In genomic region chr11:93858376-93858775, GRCh38 we compare ENCODE assay signal across 22 cellular contexts. TPM values are rescaled to one million over a fixed set of nuclear protein-coding genes. Genes with fewer than 3 reads are reported as not detected.
DNase-seq lines count a peak whose midpoint lies in the region.
"Had no signal": no experiment of that assay in that cellular context is flagged by ENCODE, and none has a peak within 500 bp of the region (broad histone marks: within the 10 kb centered on the region; RNA-seq: fewer than 3 reads in every experiment).

No MANE protein-coding gene starts in this region.

- H4K5ac ChIP-seq in mesendoderm (ENCODE audit: low read length) = no peak overlapping the region

- H4K20me1 ChIP-seq in GM23248 (ENCODE audit: insufficient read depth) = no peaks in the 10 kb centered on the region

- DNase-seq in G401 (ENCODE audit: low spot score) (peak; percentile 13), GM23248 (peak; percentile 5), cerebellar cortex (ENCODE audit: low spot score) (peak; percentile 9), mesendoderm (no peak), DMS 273 treated with DMSO at 0.1 percent for 48 hours (lab: John Stamatoyannopoulos, UW) (no peak), globus pallidus (ENCODE audit: low spot score) (no peak)
- DNase-seq in CD8-positive, alpha-beta memory T cell = no peak
- DNase-seq: CD4-positive, CD25-positive, alpha-beta regulatory T cell; COR-L47; DMS79 treated with DMSO at 0.1 percent for 48 hours; HCEC 1CT; MG63; NCI-H1048; NCI-H1417 treated with DMSO at 0.1 percent for 48 hours; NCI-H187; NCI-H2227 treated with DMSO at 0.1 percent for 48 hours; NCI-H510A had no signal

- H2BK120ac ChIP-seq in mesendoderm (ENCODE audit: low read depth, low read length) = peak overlapping the region; percentile 29

- no peaks in the 10 kb centered on the region for H3K4me1 Mint-ChIP-seq in CD8-positive, alpha-beta memory T cell
- H3K4me1 Mint-ChIP-seq: CD4-positive, CD25-positive, alpha-beta regulatory T cell had no signal

- H3K56ac ChIP-seq in mesendoderm (ENCODE audit: low read length) = peak overlapping the region; percentile 46

- CTCF ChIA-PET in CD8-positive, alpha-beta memory T cell (lab: Charles Lee) = no interaction called here

- H3K27ac Mint-ChIP-seq in CD8-positive, alpha-beta memory T cell = no peak overlapping the region
- H3K27ac Mint-ChIP-seq: CD4-positive, CD25-positive, alpha-beta regulatory T cell; GM23338 had no signal

- H3K4me2 ChIP-seq in GM23248 (ENCODE audit: unreplicated experiment) (no peak overlapping the region), mesendoderm (ENCODE audit: low read length) (no peak overlapping the region)
- H3K4me2 ChIP-seq: GM23338 had no signal

- H3K4ac ChIP-seq in mesendoderm (ENCODE audit: low read depth, low read length) = no peak overlapping the region

- H2AFZ ChIP-seq in GM23248 = no peak overlapping the region

- H3K9me3 ChIP-seq in GM23248 (ENCODE audit: low read depth) = no peaks in the 10 kb centered on the region
- H3K9me3 ChIP-seq in CD8-positive, alpha-beta memory T cell (ENCODE audit: low read length) = no peaks in the 10 kb centered on the region
- H3K9me3 ChIP-seq: MG63, SJSA1 had no signal

- in situ Hi-C loops in G401 (cut with HindIII; ENCODE audit: low sequenced_read_pairs) (no loop called here), GM23248 (cut with MboI) (no loop called here)

- H3K79me1 ChIP-seq in mesendoderm (ENCODE audit: low read length) = no peaks in the 10 kb centered on the region

- H3K27ac ChIP-seq in GM23248 (no peak overlapping the region), mesendoderm (ENCODE audit: low read depth, low read length) (no peak overlapping the region)
- H3K27ac ChIP-seq in CD8-positive, alpha-beta memory T cell (ENCODE audit: low read depth, low read length) = no peak overlapping the region
- H3K27ac ChIP-seq: SJSA1 had no signal

- H3K36me3 ChIP-seq in GM23248 (ENCODE audit: low read depth) (no peaks in the 10 kb centered on the region), mesendoderm (ENCODE audit: control insufficient read depth, insufficient read depth, low read length) (no peaks in the 10 kb centered on the region)
- no peaks in the 10 kb centered on the region for H3K36me3 ChIP-seq in CD8-positive, alpha-beta memory T cell (ENCODE audit: insufficient read depth, low read length)
- H3K36me3 ChIP-seq: MG63, SJSA1 had no signal

- H3K4me1 ChIP-seq in GM23248 (ENCODE audit: insufficient read depth) (no peaks in the 10 kb centered on the region), mesendoderm (ENCODE audit: control insufficient read depth, low read depth, low read length) (peaks cover 9% of the 10 kb centered on the region)
- H3K4me1 ChIP-seq in CD8-positive, alpha-beta memory T cell (ENCODE audit: insufficient read depth, low read length) = no peaks in the 10 kb centered on the region
- H3K4me1 ChIP-seq: SJSA1 had no signal

- no peak overlapping the region for H4K8ac ChIP-seq in mesendoderm (ENCODE audit: low read depth, low read length)

- H3K9ac ChIP-seq in GM23248 (no peak overlapping the region), mesendoderm (ENCODE audit: low read length) (peak overlapping the region; percentile 11)

- H3K18ac ChIP-seq in mesendoderm (ENCODE audit: low read length) = peak overlapping the region; percentile 18

- H3K79me2 ChIP-seq in GM23248 (ENCODE audit: insufficient read depth) = no peaks in the 10 kb centered on the region
- no peaks in the 10 kb centered on the region for H3K79me2 ChIP-seq in mesendoderm (ENCODE audit: control insufficient read depth, insufficient read depth, low read length)

- POLR2A ChIA-PET in CD8-positive, alpha-beta memory T cell (lab: Charles Lee) = no interaction called here

- no peak overlapping the region for H3K23ac ChIP-seq in mesendoderm (ENCODE audit: low read length)

- H3K9me2 ChIP-seq in GM23248 (ENCODE audit: insufficient read depth) = no peaks in the 10 kb centered on the region

- 0 out of 2 replicates have a peak, but pooled peaks cover 6% of the 10 kb centered on the region for H3K27me3 ChIP-seq in GM23248 (replicated peaks; ENCODE audit: insufficient read depth)
- H3K27me3 ChIP-seq in mesendoderm (ENCODE audit: insufficient read depth, low read length, poor library complexity) = no peaks in the 10 kb centered on the region
- H3K27me3 ChIP-seq in CD8-positive, alpha-beta memory T cell (ENCODE audit: insufficient read depth, low read length, poor library complexity, severe bottlenecking) = no peaks in the 10 kb centered on the region
- H3K27me3 ChIP-seq: MG63, SJSA1 had no signal

- H2AK5ac ChIP-seq in mesendoderm (ENCODE audit: low read length) = peak overlapping the region; percentile 41

- H3K27me3 Mint-ChIP-seq in CD8-positive, alpha-beta memory T cell = peaks cover 4 to 7% of the 10 kb centered on the region in 2 donors

- H3F3A ChIP-seq in GM23248 (ENCODE audit: insufficient read depth) = no peaks in the 10 kb centered on the region

- H3K36me3 Mint-ChIP-seq in CD8-positive, alpha-beta memory T cell = no peaks in the 10 kb centered on the region
- H3K36me3 Mint-ChIP-seq: CD4-positive, CD25-positive, alpha-beta regulatory T cell had no signal

- H3K4me3 ChIP-seq in GM23248 (no peak overlapping the region), mesendoderm (ENCODE audit: low read length) (no peak overlapping the region)
- H3K4me3 ChIP-seq in CD8-positive, alpha-beta memory T cell (ENCODE audit: low read length) = no peak overlapping the region
- H3K4me3 ChIP-seq: GM23338, MG63, SJSA1 had no signal

- no peak overlapping the region for H2BK15ac ChIP-seq in mesendoderm (replicated peaks; ENCODE audit: low read depth)

- H3K4me3 Mint-ChIP-seq in CD8-positive, alpha-beta memory T cell = no peak overlapping the region
- H3K4me3 Mint-ChIP-seq: CD4-positive, CD25-positive, alpha-beta regulatory T cell; GM23338 had no signal

- H2BK5ac ChIP-seq in mesendoderm (ENCODE audit: low read length) = peak overlapping the region; percentile 77

- no peaks in the 10 kb centered on the region for H3K9me3 Mint-ChIP-seq in CD8-positive, alpha-beta memory T cell
- H3K9me3 Mint-ChIP-seq: GM23338 had no signal

- WGBS in GM23248 (ENCODE audit: low coverage in 1 of 2, low lambda C conversion rate in 2 of 2, missing lambda C conversion rate in 2 of 2), 2 experiments = 19 to 28% methylated on average over 3 of the region's 3 CpGs
- no CpG with 5 or more reads among the region's 3 CpGs for WGBS in mesendoderm (ENCODE audit: extremely low coverage, insufficient coverage, low lambda C conversion rate)

RNA-seq across cellular contexts. Expression of gene VSTM5, which starts 8.0 kb away (rescaled TPM):
- not detected in 2 replicates for total RNA-seq in G401 (2014; rRNA removed; shearing (Covaris generic))
- total RNA-seq in GM23248 (2014; rRNA removed; shearing (Covaris generic)) = not detected in 2 replicates
- polyA plus RNA-seq in GM23248 (2016; fragmentation: Nextera tagmentation; extraction: Ambion mirVana) = 0.16 TPM in 1 of 2 replicates, not detected in the other
- 0.13 TPM for polyA plus RNA-seq in mesendoderm (2013, experiment 1 of 2)
- polyA plus RNA-seq in mesendoderm (2013, experiment 2 of 2) = 0.13 TPM
- not detected for total RNA-seq in CD8-positive, alpha-beta memory T cell
- polyA plus RNA-seq in CD8-positive, alpha-beta memory T cell = not detected
- total RNA-seq: CD4-positive, CD25-positive, alpha-beta regulatory T cell; LHCN-M2; OCI-LY7; SJSA1; T-helper 1 cell treated with Interleukin-12 subunit alpha and Interleukin-12 subunit beta and Interleukin-4 antibody, amounts not matched to agents 30 ng/mL and 1 ng/mL, for 36 hours had no signal

Comparison
In these comparisons a context has a peak if more than half of its experiments do, and no peak if none do; other contexts are left out.
1. DNase-seq: peak in G401 (single experiment), GM23248 (single experiment) and cerebellar cortex (single experiment); none in mesendoderm (single experiment), DMS 273 treated with DMSO at 0.1 percent for 48 hours (single experiment), CD8-positive, alpha-beta memory T cell (0 of 5) and globus pallidus (single experiment).